In the genomic region with DNA sequence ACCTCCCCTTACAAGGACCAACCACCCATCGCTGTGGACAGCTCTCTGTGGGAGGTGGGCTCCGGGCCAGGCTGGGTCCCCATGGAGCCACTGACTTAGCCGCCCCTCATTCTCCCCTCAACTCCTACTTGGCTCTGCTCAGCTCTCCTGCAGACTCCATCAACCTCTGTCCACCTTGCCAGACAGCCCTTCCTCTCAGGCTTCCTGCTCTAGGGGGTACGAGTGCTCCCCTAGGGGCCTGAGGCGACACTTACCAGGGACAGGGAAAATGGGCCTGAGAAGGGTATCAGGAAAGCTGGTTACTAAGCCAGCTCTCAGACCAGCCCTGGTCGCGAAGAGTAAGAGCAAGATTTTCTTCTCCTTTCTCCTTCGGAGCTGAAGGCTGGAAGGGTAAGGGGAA, we compare ENCODE assay signal across 11 cellular contexts. TPM values are rescaled to one million over a fixed set of nuclear protein-coding genes. Genes with fewer than 3 reads are reported as not detected.
A peak's percentile ranks its signal among the peaks of the same experiment; 100 is the strongest.
DNase-seq lines count a peak whose midpoint lies in the region; ATAC-seq and TF ChIP-seq lines count a peak whose summit lies in the region.
"Had no signal": no experiment of that assay in that cellular context is flagged by ENCODE, and none has a peak within 500 bp of the region (broad histone marks: within the 10 kb centered on the region; RNA-seq: fewer than 3 reads in every experiment).

No MANE protein-coding gene starts in this region.

- TF ChIP-seq POLR2A in esophagus squamous epithelium (IDR thresholded peaks at IDR 0.05) = no peak
- TF ChIP-seq POLR2A in prostate gland (IDR thresholded peaks at IDR 0.05) = no peak

- peak overlapping the region; percentile 91 for H3K27ac ChIP-seq in SJSA1
- peak overlapping the region; percentile 82 to 87 (median 86) for H3K27ac ChIP-seq in esophagus squamous epithelium
- H3K27ac ChIP-seq in prostate gland = peak overlapping the region; percentile 46 to 68

- peaks cover 25% of the 10 kb centered on the region for H3K36me3 Mint-ChIP-seq in Caco-2 (ENCODE audit: insufficient read depth, unreplicated experiment)

- H3K4me1 Mint-ChIP-seq in Caco-2 (ENCODE audit: low read depth, unreplicated experiment) = peaks cover 35% of the 10 kb centered on the region
- H3K4me1 Mint-ChIP-seq: activated T-helper 17 cell treated with anti-CD3 and anti-CD28 coated beads, Interleukin-2, amount 50 U/mL, for 72 hours had no signal

- H3K4me3 Mint-ChIP-seq in Caco-2 (ENCODE audit: unreplicated experiment) = peak overlapping the region; percentile 53
- H3K4me3 Mint-ChIP-seq: activated B cell treated with CpG ODN at 0.5 μM for 24 hours; activated T-helper 17 cell treated with anti-CD3 and anti-CD28 coated beads, Interleukin-2, amount 50 U/mL, for 72 hours; CD4-positive, alpha-beta T cell had no signal

- no peaks in the 10 kb centered on the region for H3K9me3 Mint-ChIP-seq in Caco-2 (ENCODE audit: unreplicated experiment)
- H3K9me3 Mint-ChIP-seq: activated B cell treated with CpG ODN at 0.5 μM for 24 hours; activated T-helper 17 cell treated with anti-CD3 and anti-CD28 coated beads, Interleukin-2, amount 50 U/mL, for 72 hours; CD4-positive, alpha-beta T cell had no signal

- H3K36me3 ChIP-seq in Caco-2 (ENCODE audit: control insufficient read depth, insufficient read depth, low read length) (no peaks in the 10 kb centered on the region), SJSA1 (peaks cover 7% of the 10 kb centered on the region), esophagus squamous epithelium (peaks cover 0 to 10% (median 0%) of the 10 kb centered on the region in 3 donors), prostate gland (no peaks in the 10 kb centered on the region)

- POLR2A ChIA-PET in Caco-2 (lab: Charles Lee) = interaction anchor here (4.2 kb wide), 1 partner anchor 22 kb away, joined by 18 read pairs; no protein-coding TSS in a partner anchor

- no TSS peak for BruUV-seq in Caco-2 (replicated peaks; lab: Mats Ljungman, UMichigan)

- H3K27me3 ChIP-seq in Caco-2 (replicated peaks; ENCODE audit: control insufficient read depth, insufficient read depth, low read length) (no peaks in the 10 kb centered on the region), SJSA1 (replicated peaks) (no peaks in the 10 kb centered on the region), esophagus squamous epithelium (no peaks in the 10 kb centered on the region), prostate gland (replicated peaks; ENCODE audit: insufficient read depth) (no peaks in the 10 kb centered on the region)

- intact Hi-C loops in Caco-2 (cut with micrococcal nuclease; ENCODE audit: unreplicated experiment) = loop anchor here (2.0 kb wide), 1 partner anchor 56 kb away; no protein-coding TSS in a partner anchor
- intact Hi-C loops in esophagus squamous epithelium (cut with DNase I) = loop anchor here (10.0 kb wide), 1 partner anchor 60 kb away; no protein-coding TSS in a partner anchor
- intact Hi-C loops in prostate gland (cut with DNase I) = no loop called here

- TF ChIP-seq CTCF in Caco-2 (IDR thresholded peaks at IDR 0.05; ENCODE audit: insufficient read depth in 1 of 2, low read depth in 1 of 2, low read length in 1 of 2, severe bottlenecking in 1 of 2, unreplicated experiment in 1 of 2) = no peak
- no peak for TF ChIP-seq CTCF in esophagus squamous epithelium (IDR thresholded peaks at IDR 0.05)
- TF ChIP-seq CTCF in prostate gland (IDR thresholded peaks at IDR 0.05) = no peak

- CTCF ChIA-PET in Caco-2 (lab: Charles Lee) = interaction anchor here (1.4 kb wide), 1 partner anchor 56 kb away, joined by 4 read pairs; no protein-coding TSS in a partner anchor

- WGBS in esophagus squamous epithelium, 2 donors = 80 to 81% methylated on average over 2 to 3 of the region's 8 CpGs
- 71% methylated on average over 8 of the region's 8 CpGs for WGBS in prostate gland

- H3K27me3 Mint-ChIP-seq in Caco-2 (ENCODE audit: insufficient read depth, unreplicated experiment) = no peaks in the 10 kb centered on the region
- H3K27me3 Mint-ChIP-seq: activated B cell treated with CpG ODN at 0.5 μM for 24 hours; activated T-helper 17 cell treated with anti-CD3 and anti-CD28 coated beads, Interleukin-2, amount 50 U/mL, for 72 hours; CD4-positive, alpha-beta T cell had no signal

- H3K4me1 ChIP-seq in Caco-2 (peaks cover 61% of the 10 kb centered on the region), SJSA1 (replicated peaks) (peaks cover 49% of the 10 kb centered on the region), esophagus squamous epithelium (peaks cover 51 to 98% (median 62%) of the 10 kb centered on the region in 3 donors), prostate gland (replicated peaks) (peaks cover 40% of the 10 kb centered on the region)

- DNase-seq in Caco-2 = no peak
- no peak for DNase-seq in SJSA1 (ENCODE audit: low read depth in 1 of 2, low spot score in 2 of 2)
- no peak for DNase-seq in esophagus squamous epithelium (lab: John Stamatoyannopoulos, UW)
- no peak for DNase-seq in prostate gland (ENCODE audit: low spot score)
- DNase-seq in SKM-1 (lab: John Stamatoyannopoulos, UW; ENCODE audit: unreplicated experiment) = no peak
- DNase-seq in SHP77 (lab: John Stamatoyannopoulos, UW) = no peak
- no peak for DNase-seq in hepatic stellate cell (ENCODE audit: low spot score)
- DNase-seq: activated B cell treated with CpG ODN at 0.5 μM for 24 hours; CD4-positive, alpha-beta T cell had no signal

- ATAC-seq in GM21737 (IDR thresholded peaks at IDR 0.05; ENCODE audit: unreplicated experiment) = no peak
- ATAC-seq: activated T-helper 17 cell treated with anti-CD3 and anti-CD28 coated beads, Interleukin-2, amount 50 U/mL, for 72 hours had no signal

- H3K9me3 ChIP-seq in Caco-2 (no peaks in the 10 kb centered on the region), SJSA1 (replicated peaks) (no peaks in the 10 kb centered on the region), esophagus squamous epithelium (no peaks in the 10 kb centered on the region), prostate gland (no peaks in the 10 kb centered on the region)

- peak overlapping the region; percentile 94 for H3K27ac Mint-ChIP-seq in Caco-2 (ENCODE audit: unreplicated experiment)
- H3K27ac Mint-ChIP-seq: activated B cell treated with CpG ODN at 0.5 μM for 24 hours; activated T-helper 17 cell treated with anti-CD3 and anti-CD28 coated beads, Interleukin-2, amount 50 U/mL, for 72 hours; CD4-positive, alpha-beta T cell had no signal

- H3K4me3 ChIP-seq in Caco-2 (ENCODE audit: low read depth, low read length) = no peak overlapping the region
- no peak overlapping the region for H3K4me3 ChIP-seq in SJSA1
- no peak overlapping the region for H3K4me3 ChIP-seq in esophagus squamous epithelium
- no peak overlapping the region for H3K4me3 ChIP-seq in prostate gland

RNA-seq across cellular contexts. Expression of gene SHB, which starts 43.9 kb away (rescaled TPM):
- total RNA-seq in Caco-2 (2022) (18.3 and 18.4 TPM in 2 replicates), esophagus squamous epithelium (10 to 100 TPM; 17.7 to 31.4 (median 24.2) TPM), prostate gland (10 to 100 TPM; 53.2 to 54.8 TPM)
- 12.1 and 19.3 TPM in 2 replicates for total RNA-seq in SJSA1 (2014; rRNA removed; shearing (Covaris generic))
